In genomic region chr5:95760291-95761191, GRCh38 we compare ENCODE assay signal across 8 cellular contexts. TPM values are rescaled to one million over a fixed set of nuclear protein-coding genes. Genes with fewer than 3 reads are reported as not detected.
A peak's percentile ranks its signal among the peaks of the same experiment; 100 is the strongest.
DNase-seq lines count a peak whose midpoint lies in the region; ATAC-seq, FAIRE-seq and TF ChIP-seq lines count a peak whose summit lies in the region.

No MANE protein-coding gene starts in this region.

- WGBS in thyroid gland, 2 donors, result 50 to 61% methylated on average over 3 of the region's 3 CpGs

- ATAC-seq in GM21447 (IDR thresholded peaks at IDR 0.05; ENCODE audit: unreplicated experiment), result peak; percentile 94
- peak; percentile 89 for ATAC-seq in activated CD8-positive, alpha-beta T cell treated with anti-CD3 and anti-CD28 coated beads for 36 hours

- H3K4me1 Mint-ChIP-seq in activated CD8-positive, alpha-beta T cell treated with anti-CD3 and anti-CD28 coated beads for 36 hours (ENCODE audit: low read depth), result peaks cover 29% of the 10 kb centered on the region
- H3K4me1 Mint-ChIP-seq in immature natural killer cell, result peaks cover 55 to 65% of the 10 kb centered on the region in 2 donors

- POLR2A ChIA-PET in activated CD8-positive, alpha-beta T cell treated with anti-CD3 and anti-CD28 coated beads for 36 hours (lab: Charles Lee), result no interaction called here

- no peaks in the 10 kb centered on the region for H3K9me3 ChIP-seq in thyroid gland

- no peak for TF ChIP-seq CTCF in activated CD8-positive, alpha-beta T cell treated with anti-CD3 and anti-CD28 coated beads for 36 hours (IDR thresholded peaks at IDR 0.05)
- no peak for TF ChIP-seq CTCF in thyroid gland (IDR thresholded peaks at IDR 0.05)

- no peaks in the 10 kb centered on the region for H3K27me3 ChIP-seq in thyroid gland

- intact Hi-C loops in activated CD8-positive, alpha-beta T cell treated with anti-CD3 and anti-CD28 coated beads for 36 hours (cut with micrococcal nuclease), result loop anchor here (2.0 kb wide), 1 partner anchor 114 kb away; the partner anchor contains the start of gene RFESD
- intact Hi-C loops in thyroid gland (cut with DNase I), result no loop called here
- intact Hi-C loops in posterior vena cava (cut with DNase I), result no loop called here

- peak overlapping the region; percentile 66 for H3K4me3 Mint-ChIP-seq in activated CD8-positive, alpha-beta T cell treated with anti-CD3 and anti-CD28 coated beads for 36 hours
- H3K4me3 Mint-ChIP-seq in immature natural killer cell, result peak overlapping the region; percentile 73 to 92 (median 82)

- no peaks in the 10 kb centered on the region for H3K27me3 Mint-ChIP-seq in activated CD8-positive, alpha-beta T cell treated with anti-CD3 and anti-CD28 coated beads for 36 hours
- peaks cover 0 to 6% (median 0%) of the 10 kb centered on the region in 3 donors for H3K27me3 Mint-ChIP-seq in immature natural killer cell (ENCODE audit: low read depth in 3 of 3)

- DNase-seq in GM04504 (ENCODE audit: low read depth) (peak; percentile 89), HTR-8/SVneo (ENCODE audit: insufficient read length, low spot score) (peak; percentile 67), immature natural killer cell (peak; percentile 38 to 44 (median 42)), thyroid gland (no peak), NCI-H187 (lab: John Stamatoyannopoulos, UW) (no peak), posterior vena cava (ENCODE audit: low spot score) (no peak)
- peak; percentile 51 for DNase-seq in activated CD8-positive, alpha-beta T cell treated with anti-CD3 and anti-CD28 coated beads for 36 hours

- peaks cover 0 to 2% of the 10 kb centered on the region in 2 donors for H3K36me3 ChIP-seq in thyroid gland

- peak overlapping the region; percentile 90 for H3K27ac Mint-ChIP-seq in activated CD8-positive, alpha-beta T cell treated with anti-CD3 and anti-CD28 coated beads for 36 hours
- H3K27ac Mint-ChIP-seq in immature natural killer cell, result peak overlapping the region; percentile 83 to 98 (median 96)

- H3K27ac ChIP-seq in thyroid gland, result peak overlapping the region; percentile 30 to 97 (median 85)

- CTCF ChIA-PET in activated CD8-positive, alpha-beta T cell treated with anti-CD3 and anti-CD28 coated beads for 36 hours (lab: Charles Lee), result interaction anchor here (0.7 to 2.3 kb wide), 3 partner anchors 20 to 30 kb away, joined by 4 to 14 read pairs (median 4); no protein-coding TSS in a partner anchor

- peaks cover 36 to 41% of the 10 kb centered on the region in 2 donors for H3K4me1 ChIP-seq in thyroid gland

- no peaks in the 10 kb centered on the region for H3K9me3 Mint-ChIP-seq in activated CD8-positive, alpha-beta T cell treated with anti-CD3 and anti-CD28 coated beads for 36 hours
- H3K9me3 Mint-ChIP-seq in immature natural killer cell, result no peaks in the 10 kb centered on the region

- H3K4me3 ChIP-seq in thyroid gland (replicated peaks in 1 of 3), result no peak overlapping the region

- peak; percentile 9 for FAIRE-seq in HTR-8/SVneo (lab: Jason Lieb, UNC)

- no peaks in the 10 kb centered on the region for H3K36me3 Mint-ChIP-seq in activated CD8-positive, alpha-beta T cell treated with anti-CD3 and anti-CD28 coated beads for 36 hours (ENCODE audit: low read depth)
- peaks cover 17 to 28% (median 17%) of the 10 kb centered on the region in 3 donors for H3K36me3 Mint-ChIP-seq in immature natural killer cell

- peak in 1 of 2 donors; percentile 33 for TF ChIP-seq POLR2A in thyroid gland (IDR thresholded peaks at IDR 0.05)

RNA-seq across cellular contexts. Expression of gene RHOBTB3, which starts 29.4 kb away (rescaled TPM):
- total RNA-seq in activated CD8-positive, alpha-beta T cell treated with anti-CD3 and anti-CD28 coated beads for 36 hours, result 1 to 10 TPM in 1 of 2 experiments, under 1 TPM in 1; 0.50 to 1.1 TPM
- polyA plus RNA-seq in immature natural killer cell, result 10 to 100 TPM; 22.9 to 44.6 (median 25.7) TPM
- total RNA-seq in thyroid gland (10 to 100 TPM; 58.7 to 85.7 (median 68.0) TPM), posterior vena cava (10 to 100 TPM; 40.2 to 55.7 TPM)

Comparison
In these comparisons a context has a peak if more than half of its experiments do, and no peak if none do; other contexts are left out.
1. DNase-seq: peak in GM04504 (single experiment), HTR-8/SVneo (single experiment), activated CD8-positive, alpha-beta T cell treated with anti-CD3 and anti-CD28 coated beads for 36 hours (single experiment) and immature natural killer cell (3 of 3); none in thyroid gland (0 of 2), NCI-H187 (0 of 2) and posterior vena cava (single experiment).
2. RNA of gene RHOBTB3, which starts 29.4 kb away (total RNA-seq): 58.7 to 85.7 TPM in thyroid gland and 40.2 to 55.7 TPM in posterior vena cava; 0.50 to 1.1 TPM in activated CD8-positive, alpha-beta T cell treated with anti-CD3 and anti-CD28 coated beads for 36 hours; every median in the first group is over 10 times any median in the second.